Comparison of ENCODE assay signal across 8 cellular contexts in the genomic region with DNA sequence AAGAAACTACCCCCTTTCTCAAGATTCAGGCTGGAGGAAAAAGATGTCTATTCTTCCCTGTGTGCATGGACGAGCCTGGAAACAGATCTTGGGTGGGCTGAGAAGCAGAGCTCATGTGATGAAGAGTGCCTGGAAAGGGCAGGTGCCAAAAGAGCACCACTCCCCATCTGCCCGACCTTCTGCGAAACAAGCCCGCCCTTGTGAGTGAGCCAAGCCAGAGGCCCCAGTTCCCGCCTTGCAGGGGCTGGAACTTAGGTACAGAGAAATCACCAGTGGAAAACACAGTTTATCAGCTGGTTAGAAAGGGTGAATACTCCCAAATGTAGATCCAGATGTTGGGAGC. TPM values are rescaled to one million over a fixed set of nuclear protein-coding genes. Genes with fewer than 3 reads are reported as not detected.
DNase-seq lines count a peak whose midpoint lies in the region; ATAC-seq and TF ChIP-seq lines count a peak whose summit lies in the region.

No MANE protein-coding gene starts in this region.

- no peak for ATAC-seq in Panc1

- peak overlapping the region; percentile 99 for H3K4me3 Mint-ChIP-seq in endothelial cell (ENCODE audit: unreplicated experiment)
- H3K4me3 Mint-ChIP-seq in neural progenitor cell: peak overlapping the region; percentile 92

- peak overlapping the region; percentile 95 for H3K4me2 ChIP-seq in neural progenitor cell

- H3K4me1 ChIP-seq in Panc1 (ENCODE audit: control insufficient read depth, insufficient read depth, low read length) (peaks cover 57% of the 10 kb centered on the region), neural progenitor cell (peaks cover 68% of the 10 kb centered on the region)

- POLR2A ChIA-PET in Panc1 (lab: Charles Lee): no interaction called here

- H3K36me3 Mint-ChIP-seq in endothelial cell (ENCODE audit: low read depth, unreplicated experiment) (peaks cover 39% of the 10 kb centered on the region), neural progenitor cell (peaks cover 25% of the 10 kb centered on the region)

- H3K79me2 ChIP-seq in neural progenitor cell (ENCODE audit: low read depth): peaks cover 68% of the 10 kb centered on the region

- H3K9me3 ChIP-seq in Panc1 (ENCODE audit: control insufficient read depth, insufficient read depth, low read depth, low read length) (no peaks in the 10 kb centered on the region), neural progenitor cell (ENCODE audit: low read depth) (no peaks in the 10 kb centered on the region)

- H3K36me3 ChIP-seq in Panc1 (ENCODE audit: control insufficient read depth, insufficient read depth, low read length) (peaks cover 7% of the 10 kb centered on the region), neural progenitor cell (no peaks in the 10 kb centered on the region)

- CTCF ChIA-PET in Panc1 (lab: Charles Lee): no interaction called here

- intact Hi-C loops in Panc1 (cut with micrococcal nuclease; ENCODE audit: unreplicated experiment): no loop called here

- peak; percentile 47 for DNase-seq in DMS79 treated with DMSO at 0.1 percent for 48 hours (lab: John Stamatoyannopoulos, UW)
- no peak for DNase-seq in Panc1 (ENCODE audit: low read depth, low spot score)
- DNase-seq in endothelial cell (ENCODE audit: low spot score): no peak
- DNase-seq in neural progenitor cell (ENCODE audit: low spot score): no peak
- no peak for DNase-seq in globus pallidus (ENCODE audit: low spot score)
- DNase-seq in putamen (ENCODE audit: low spot score): no peak
- DNase-seq in A172 (ENCODE audit: low spot score): no peak
- DNase-seq in GM10266 (ENCODE audit: extremely low spot score): no peak

- H3K27me3 Mint-ChIP-seq in endothelial cell (ENCODE audit: unreplicated experiment) (peaks cover 28% of the 10 kb centered on the region), neural progenitor cell (ENCODE audit: insufficient read depth, low read depth) (peaks cover 2% of the 10 kb centered on the region)

- peak overlapping the region; percentile 93 for H3K27ac ChIP-seq in Panc1 (ENCODE audit: low read length)
- no peak overlapping the region for H3K27ac ChIP-seq in neural progenitor cell

- peak overlapping the region; percentile 81 to 90 for H3K4me3 ChIP-seq in Panc1 (ENCODE audit: low read depth in 2 of 2, low read length in 2 of 2)
- peak overlapping the region; percentile 66 for H3K4me3 ChIP-seq in neural progenitor cell

- H3F3A ChIP-seq in neural progenitor cell (ENCODE audit: low read depth): peaks cover 47% of the 10 kb centered on the region

- H3K27me3 ChIP-seq in Panc1 (ENCODE audit: control insufficient read depth, insufficient read depth, low read length) (no peaks in the 10 kb centered on the region), neural progenitor cell (peaks cover 24% of the 10 kb centered on the region)

- H4K20me1 ChIP-seq in neural progenitor cell (ENCODE audit: low read depth): peaks cover 67% of the 10 kb centered on the region

- H3K27ac Mint-ChIP-seq in endothelial cell (ENCODE audit: unreplicated experiment): peak overlapping the region; percentile 100
- H3K27ac Mint-ChIP-seq in neural progenitor cell: no peak overlapping the region

- H2AFZ ChIP-seq in neural progenitor cell (replicated peaks): no peak overlapping the region

- no peak overlapping the region for H3K9ac ChIP-seq in neural progenitor cell

- no TSS peak for BruUV-seq in Panc1 (replicated peaks; lab: Mats Ljungman, UMichigan)

- peaks cover 66% of the 10 kb centered on the region for H3K4me1 Mint-ChIP-seq in endothelial cell (ENCODE audit: unreplicated experiment)
- H3K4me1 Mint-ChIP-seq in neural progenitor cell: peaks cover 72% of the 10 kb centered on the region

- no peak for TF ChIP-seq CTCF in Panc1 (IDR thresholded peaks at IDR 0.05)
- no peak for TF ChIP-seq CTCF in endothelial cell (IDR thresholded peaks at IDR 0.05; ENCODE audit: unreplicated experiment)
- no peak for TF ChIP-seq CTCF in neural progenitor cell (IDR thresholded peaks at IDR 0.05)
- TF ChIP-seq CTCF in GM10266 (IDR thresholded peaks at IDR 0.05; ENCODE audit: control insufficient read depth, insufficient read depth, low read depth, missing control alignments): no peak

- in situ Hi-C loops in Panc1 (cut with HindIII; ENCODE audit: low pct_unique_long_range_greater_than_20kb, low sequenced_read_pairs): no loop called here

- H3K9me3 Mint-ChIP-seq in endothelial cell (ENCODE audit: unreplicated experiment): no peaks in the 10 kb centered on the region
- H3K9me3 Mint-ChIP-seq in neural progenitor cell: no peaks in the 10 kb centered on the region

RNA-seq across cellular contexts. Expression of gene A3GALT2, which starts 26.7 kb away (rescaled TPM):
- total RNA-seq in Panc1 (2021; ENCODE audit: unreplicated experiment): not detected
- polyA plus RNA-seq in Panc1 (2012; ENCODE audit: insufficient read length): not detected
- total RNA-seq in endothelial cell (ENCODE audit: unreplicated experiment): not detected
- not detected in 2 replicates for total RNA-seq in neural progenitor cell (ENCODE audit: low replicate concordance)
- total RNA-seq in A172 (2014; rRNA removed; shearing (Covaris generic)): not detected in 2 replicates
